In genomic region chr12:121932914-121933521, GRCh38 we compare ENCODE assay signal across 1 cellular context.
TF ChIP-seq lines count a peak whose summit lies in the region.

No MANE protein-coding gene starts in this region.

TF ChIP-seq in SK-N-SH, 30 proteins besides CTCF, POLR2A, EP300 and RAD21 (continued from another document):
- TF ChIP-seq, protein P1, sequence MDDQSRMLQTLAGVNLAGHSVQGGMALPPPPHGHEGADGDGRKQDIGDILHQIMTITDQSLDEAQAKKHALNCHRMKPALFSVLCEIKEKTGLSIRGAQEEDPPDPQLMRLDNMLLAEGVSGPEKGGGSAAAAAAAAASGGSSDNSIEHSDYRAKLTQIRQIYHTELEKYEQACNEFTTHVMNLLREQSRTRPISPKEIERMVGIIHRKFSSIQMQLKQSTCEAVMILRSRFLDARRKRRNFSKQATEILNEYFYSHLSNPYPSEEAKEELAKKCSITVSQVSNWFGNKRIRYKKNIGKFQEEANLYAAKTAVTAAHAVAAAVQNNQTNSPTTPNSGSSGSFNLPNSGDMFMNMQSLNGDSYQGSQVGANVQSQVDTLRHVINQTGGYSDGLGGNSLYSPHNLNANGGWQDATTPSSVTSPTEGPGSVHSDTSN (IDR thresholded peaks at IDR 0.05) = no peak
- no peak for TF ChIP-seq MXI1 (IDR thresholded peaks at IDR 0.05; ENCODE audit: low read depth, low read length)
- TF ChIP-seq GABPA (IDR thresholded peaks at IDR 0.05; ENCODE audit: low read depth) = no peak
- TF ChIP-seq NFIC (IDR thresholded peaks at IDR 0.05; ENCODE audit: borderline replicate concordance) = no peak
- TF ChIP-seq MEF2A (IDR thresholded peaks at IDR 0.05; ENCODE audit: borderline replicate concordance, low read depth) = no peak
- no peak for TF ChIP-seq ELF1 (IDR thresholded peaks at IDR 0.05)
- no peak for TF ChIP-seq IRF3 (IDR thresholded peaks at IDR 0.05; ENCODE audit: low read depth, low read length)
- no peak for TF ChIP-seq GATA2 (CRISPR knock-in tag; IDR thresholded peaks at IDR 0.05)
- TF ChIP-seq JUND (IDR thresholded peaks at IDR 0.05) = no peak
- TF ChIP-seq SMC3 (IDR thresholded peaks at IDR 0.05; ENCODE audit: low read depth, low read length) = no peak
- no peak for TF ChIP-seq TEAD4 (IDR thresholded peaks at IDR 0.05; ENCODE audit: borderline replicate concordance, insufficient read depth)
- no peak for TF ChIP-seq TAF1 (IDR thresholded peaks at IDR 0.05; ENCODE audit: borderline replicate concordance, low read depth, low read length)
